ENCODE assay signal across 1 cellular context in the genomic region with DNA sequence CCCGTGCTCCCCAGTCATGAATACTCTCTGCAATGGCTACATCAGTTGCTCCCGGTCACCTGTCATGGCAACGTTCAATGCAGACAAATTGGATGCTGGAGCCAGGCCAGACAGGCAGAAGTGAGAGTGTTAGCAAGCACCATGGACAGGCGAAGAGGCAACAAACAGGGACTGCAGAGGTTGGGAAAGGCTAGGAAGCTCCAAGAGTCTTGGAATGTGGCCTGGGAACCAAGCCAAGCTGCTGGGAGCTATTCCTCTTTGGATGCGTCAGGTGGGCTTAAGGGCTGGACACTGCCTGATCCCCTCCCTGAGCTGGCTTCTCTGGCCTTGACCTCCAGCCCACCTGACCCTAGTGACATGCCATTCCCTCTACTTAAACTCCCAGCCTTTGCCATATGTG.
TF ChIP-seq lines count a peak whose summit lies in the region.

No MANE protein-coding gene starts in this region.

TF ChIP-seq in WTC11, 78 proteins besides CTCF, POLR2A, EP300 and RAD21 (continued from another document):
- TF ChIP-seq JAZF1 (CRISPR knock-in tag; IDR thresholded peaks at IDR 0.05), result no peak
- no peak for TF ChIP-seq EMX1 (CRISPR knock-in tag; IDR thresholded peaks at IDR 0.05)
- no peak for TF ChIP-seq MYBL2 (CRISPR knock-in tag; IDR thresholded peaks at IDR 0.05)
- no peak for TF ChIP-seq FOXJ3 (CRISPR knock-in tag; IDR thresholded peaks at IDR 0.05; ENCODE audit: borderline replicate concordance)
- TF ChIP-seq, protein P1, sequence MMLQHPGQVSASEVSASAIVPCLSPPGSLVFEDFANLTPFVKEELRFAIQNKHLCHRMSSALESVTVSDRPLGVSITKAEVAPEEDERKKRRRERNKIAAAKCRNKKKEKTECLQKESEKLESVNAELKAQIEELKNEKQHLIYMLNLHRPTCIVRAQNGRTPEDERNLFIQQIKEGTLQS (CRISPR knock-in tag; conservative IDR thresholded peaks at IDR 0.05), result no peak
- TF ChIP-seq CBFB (CRISPR knock-in tag; IDR thresholded peaks at IDR 0.05; ENCODE audit: low read depth), result no peak
- TF ChIP-seq MXD4 (CRISPR knock-in tag; IDR thresholded peaks at IDR 0.05; ENCODE audit: borderline replicate concordance), result no peak
- TF ChIP-seq, protein P2, sequence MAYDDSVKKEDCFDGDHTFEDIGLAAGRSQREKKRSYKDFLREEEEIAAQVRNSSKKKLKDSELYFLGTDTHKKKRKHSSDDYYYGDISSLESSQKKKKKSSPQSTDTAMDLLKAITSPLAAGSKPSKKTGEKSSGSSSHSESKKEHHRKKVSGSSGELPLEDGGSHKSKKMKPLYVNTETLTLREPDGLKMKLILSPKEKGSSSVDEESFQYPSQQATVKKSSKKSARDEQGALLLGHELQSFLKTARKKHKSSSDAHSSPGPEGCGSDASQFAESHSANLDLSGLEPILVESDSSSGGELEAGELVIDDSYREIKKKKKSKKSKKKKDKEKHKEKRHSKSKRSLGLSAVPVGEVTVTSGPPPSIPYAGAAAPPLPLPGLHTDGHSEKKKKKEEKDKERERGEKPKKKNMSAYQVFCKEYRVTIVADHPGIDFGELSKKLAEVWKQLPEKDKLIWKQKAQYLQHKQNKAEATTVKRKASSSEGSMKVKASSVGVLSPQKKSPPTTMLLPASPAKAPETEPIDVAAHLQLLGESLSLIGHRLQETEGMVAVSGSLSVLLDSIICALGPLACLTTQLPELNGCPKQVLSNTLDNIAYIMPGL (CRISPR knock-in tag; IDR thresholded peaks at IDR 0.05), result no peak
- TF ChIP-seq, protein P3, sequence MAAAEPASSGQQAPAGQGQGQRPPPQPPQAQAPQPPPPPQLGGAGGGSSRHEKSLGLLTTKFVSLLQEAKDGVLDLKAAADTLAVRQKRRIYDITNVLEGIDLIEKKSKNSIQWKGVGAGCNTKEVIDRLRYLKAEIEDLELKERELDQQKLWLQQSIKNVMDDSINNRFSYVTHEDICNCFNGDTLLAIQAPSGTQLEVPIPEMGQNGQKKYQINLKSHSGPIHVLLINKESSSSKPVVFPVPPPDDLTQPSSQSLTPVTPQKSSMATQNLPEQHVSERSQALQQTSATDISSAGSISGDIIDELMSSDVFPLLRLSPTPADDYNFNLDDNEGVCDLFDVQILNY (CRISPR knock-in tag; IDR thresholded peaks at IDR 0.05), result no peak
- TF ChIP-seq, protein P4, sequence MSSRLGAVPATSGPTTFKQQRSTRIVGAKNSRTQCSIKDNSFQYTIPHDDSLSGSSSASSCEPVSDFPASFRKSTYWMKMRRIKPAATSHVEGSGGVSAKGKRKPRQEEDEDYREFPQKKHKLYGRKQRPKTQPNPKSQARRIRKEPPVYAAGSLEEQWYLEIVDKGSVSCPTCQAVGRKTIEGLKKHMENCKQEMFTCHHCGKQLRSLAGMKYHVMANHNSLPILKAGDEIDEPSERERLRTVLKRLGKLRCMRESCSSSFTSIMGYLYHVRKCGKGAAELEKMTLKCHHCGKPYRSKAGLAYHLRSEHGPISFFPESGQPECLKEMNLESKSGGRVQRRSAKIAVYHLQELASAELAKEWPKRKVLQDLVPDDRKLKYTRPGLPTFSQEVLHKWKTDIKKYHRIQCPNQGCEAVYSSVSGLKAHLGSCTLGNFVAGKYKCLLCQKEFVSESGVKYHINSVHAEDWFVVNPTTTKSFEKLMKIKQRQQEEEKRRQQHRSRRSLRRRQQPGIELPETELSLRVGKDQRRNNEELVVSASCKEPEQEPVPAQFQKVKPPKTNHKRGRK (CRISPR knock-in tag; IDR thresholded peaks at IDR 0.05; ENCODE audit: borderline replicate concordance), result no peak
- TF ChIP-seq, protein P5, sequence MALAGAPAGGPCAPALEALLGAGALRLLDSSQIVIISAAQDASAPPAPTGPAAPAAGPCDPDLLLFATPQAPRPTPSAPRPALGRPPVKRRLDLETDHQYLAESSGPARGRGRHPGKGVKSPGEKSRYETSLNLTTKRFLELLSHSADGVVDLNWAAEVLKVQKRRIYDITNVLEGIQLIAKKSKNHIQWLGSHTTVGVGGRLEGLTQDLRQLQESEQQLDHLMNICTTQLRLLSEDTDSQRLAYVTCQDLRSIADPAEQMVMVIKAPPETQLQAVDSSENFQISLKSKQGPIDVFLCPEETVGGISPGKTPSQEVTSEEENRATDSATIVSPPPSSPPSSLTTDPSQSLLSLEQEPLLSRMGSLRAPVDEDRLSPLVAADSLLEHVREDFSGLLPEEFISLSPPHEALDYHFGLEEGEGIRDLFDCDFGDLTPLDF (CRISPR knock-in tag; IDR thresholded peaks at IDR 0.05), result no peak
